In genomic region chr11:3135491-3136440, GRCh38 we compare ENCODE assay signal across 13 cellular contexts. TPM values are rescaled to one million over a fixed set of nuclear protein-coding genes. Genes with fewer than 3 reads are reported as not detected.
DNase-seq lines count a peak whose midpoint lies in the region; ATAC-seq and TF ChIP-seq lines count a peak whose summit lies in the region.
"Had no signal": no experiment of that assay in that cellular context is flagged by ENCODE, and none has a peak within 500 bp of the region (broad histone marks: within the 10 kb centered on the region; RNA-seq: fewer than 3 reads in every experiment).

No MANE protein-coding gene starts in this region.

- H3K4me3 ChIP-seq in GM23338 (no peak overlapping the region), fibroblast of villous mesenchyme (ENCODE audit: low read depth, low read length) (no peak overlapping the region)
- H3K4me3 ChIP-seq: body of pancreas, tibial artery had no signal

- no peaks in the 10 kb centered on the region for H3K79me2 ChIP-seq in GM23338 (replicated peaks; ENCODE audit: insufficient read depth)

- no peaks in the 10 kb centered on the region for H3K4me1 ChIP-seq in GM23338 (ENCODE audit: insufficient read depth)

- DNase-seq in GM23338 (ENCODE audit: low spot score) = peak; percentile 74
- DNase-seq in MV-4-11 (lab: John Stamatoyannopoulos, UW) = peak; percentile 84
- DNase-seq in fibroblast of villous mesenchyme (ENCODE audit: low read depth) = no peak
- DNase-seq in nephron progenitor cell = peak; percentile 10
- no peak for DNase-seq in AG08395 (ENCODE audit: low spot score)
- no peak for DNase-seq in D341Med (ENCODE audit: low spot score)
- no peak for DNase-seq in cerebellum (ENCODE audit: low spot score)
- DNase-seq: activated CD8-positive, alpha-beta memory T cell treated with anti-CD3 and anti-CD28 coated beads, Interleukin-2, amount 50 U/mL, for 48 hours; DMS153; NCI-H526 had no signal

- no peak overlapping the region for H3K4me2 ChIP-seq in GM23338

- no peak overlapping the region for H2AFZ ChIP-seq in GM23338

- H3K4me1 Mint-ChIP-seq in GM23338 (peaks cover 5% of the 10 kb centered on the region; the same call in 2 of the 3 replicates), nephron progenitor cell (peaks cover 27% of the 10 kb centered on the region)

- no peaks in the 10 kb centered on the region for H3K27me3 ChIP-seq in GM23338 (ENCODE audit: insufficient read depth)
- H3K27me3 ChIP-seq: body of pancreas, tibial artery had no signal

- no peak overlapping the region for H3K27ac Mint-ChIP-seq in GM23338
- H3K27ac Mint-ChIP-seq in nephron progenitor cell = no peak overlapping the region

- H3K36me3 Mint-ChIP-seq in GM23338 (ENCODE audit: low read depth) (no peaks in the 10 kb centered on the region; the same call in 2 of the 3 replicates), nephron progenitor cell (ENCODE audit: low read depth) (no peaks in the 10 kb centered on the region)

- no peaks in the 10 kb centered on the region for H3K36me3 ChIP-seq in GM23338 (ENCODE audit: insufficient read depth)

- H3K9me3 Mint-ChIP-seq in GM23338 = no peaks in the 10 kb centered on the region
- H3K9me3 Mint-ChIP-seq in nephron progenitor cell = no peaks in the 10 kb centered on the region

- H3K4me3 Mint-ChIP-seq in GM23338 (no peak overlapping the region), nephron progenitor cell (no peak overlapping the region)

- H3F3A ChIP-seq in GM23338 (replicated peaks; ENCODE audit: low read depth) = no peaks in the 10 kb centered on the region

- no peak overlapping the region for H3K27ac ChIP-seq in GM23338 (ENCODE audit: low read depth)
- H3K27ac ChIP-seq: body of pancreas, tibial artery had no signal

- peaks cover 5% of the 10 kb centered on the region for H3K27me3 Mint-ChIP-seq in GM23338 (ENCODE audit: insufficient read depth, low read depth, poor library complexity)
- H3K27me3 Mint-ChIP-seq in nephron progenitor cell (ENCODE audit: low read depth, poor library complexity) = peaks cover 4% of the 10 kb centered on the region

- no peaks in the 10 kb centered on the region for H4K20me1 ChIP-seq in GM23338 (replicated peaks; ENCODE audit: insufficient read depth)

- TF ChIP-seq CTCF in GM23338 (conservative IDR thresholded peaks at IDR 0.05; ENCODE audit: low read depth in 2 of 2) = peak; percentile 40 to 60
- peak; percentile 7 for TF ChIP-seq CTCF in fibroblast of villous mesenchyme (IDR thresholded peaks at IDR 0.05; ENCODE audit: insufficient read depth, low read depth, low read length)
- no peak for TF ChIP-seq CTCF in nephron progenitor cell (IDR thresholded peaks at IDR 0.05)

- H3K9me2 ChIP-seq in GM23338 (ENCODE audit: insufficient read depth) = no peaks in the 10 kb centered on the region

- peak; percentile 77 for ATAC-seq in GM23338
- no peak for ATAC-seq in GM18858 (IDR thresholded peaks at IDR 0.05; ENCODE audit: unreplicated experiment)
- ATAC-seq: body of pancreas had no signal

TF ChIP-seq in GM23338, 12 proteins besides CTCF, POLR2A, EP300 and RAD21:
- TF ChIP-seq NANOG (IDR thresholded peaks at IDR 0.05; ENCODE audit: borderline replicate concordance) = no peak
- TF ChIP-seq ZNF331 (CRISPR knock-in tag; IDR thresholded peaks at IDR 0.05; ENCODE audit: low read depth) = no peak
- no peak for TF ChIP-seq ZNF114 (CRISPR knock-in tag; IDR thresholded peaks at IDR 0.05)
- TF ChIP-seq STAT1 (IDR thresholded peaks at IDR 0.05; ENCODE audit: unreplicated experiment) = no peak
- TF ChIP-seq CREB1 (CRISPR knock-in tag; IDR thresholded peaks at IDR 0.05; ENCODE audit: low read depth) = no peak

RNA-seq across cellular contexts. Expression of gene OSBPL5, which starts 29.3 kb away (rescaled TPM):
- 8.1 and 12.0 TPM in 2 replicates for total RNA-seq in GM23338 (2014; rRNA removed; shearing (Covaris generic))
- polyA plus RNA-seq in GM23338 (2016; fragmentation: Nextera tagmentation; extraction: Ambion mirVana) = 2.7 and 3.4 TPM in 2 replicates
- 49.7 and 55.7 TPM in 2 replicates for total RNA-seq in fibroblast of villous mesenchyme
- total RNA-seq in cerebellum = 31.9 TPM

Comparison
In these comparisons a context has a peak if more than half of its experiments do, and no peak if none do; other contexts are left out.
1. DNase-seq: peak in GM23338 (single experiment), MV-4-11 (single experiment) and nephron progenitor cell (single experiment); none in fibroblast of villous mesenchyme (single experiment), AG08395 (single experiment), D341Med (single experiment) and cerebellum (single experiment).